Comparison of ENCODE assay signal across 26 cellular contexts in genomic region chr4:184889683-184890082, GRCh38.
DNase-seq lines count a peak whose midpoint lies in the region; ATAC-seq, FAIRE-seq and TF ChIP-seq lines count a peak whose summit lies in the region.
"Had no signal": no experiment of that assay in that cellular context is flagged by ENCODE, and none has a peak within 500 bp of the region (broad histone marks: within the 10 kb centered on the region; RNA-seq: fewer than 3 reads in every experiment).

No MANE protein-coding gene starts in this region.

- WGBS in GM12878 (ENCODE audit: insufficient coverage, insufficient replicate concordance, low lambda C conversion rate, missing lambda C conversion rate), result 2% methylated on average over 8 of the region's 8 CpGs
- WGBS in neuronal stem cell (ENCODE audit: extremely low coverage in 2 of 2, insufficient read length in 2 of 2, insufficient replicate concordance in 1 of 2), 2 donors, result no CpG with 5 or more reads among the region's 8 CpGs

- FAIRE-seq in GM12878 (lab: Jason Lieb, UNC), result no peak
- FAIRE-seq: kidney had no signal

- RAD21 ChIA-PET in GM12878 (lab: Charles Lee; ENCODE audit: unreplicated experiment), result interaction anchor here (1.0 kb wide), 1 partner anchor 17 kb away, joined by 3 read pairs; no protein-coding TSS in a partner anchor

- no peak overlapping the region; the same call in 1 of the 2 replicates for H3K4me2 ChIP-seq in GM12878 (ENCODE audit: control insufficient read depth, insufficient read depth)
- H3K4me2 ChIP-seq in neuronal stem cell (ENCODE audit: insufficient read depth, low read length, poor library complexity, severe bottlenecking), result no peak overlapping the region

- H4K8ac ChIP-seq in neuronal stem cell (ENCODE audit: low read depth, low read length), result no peak overlapping the region

- peak; percentile 41 for ATAC-seq in GM19463 (IDR thresholded peaks at IDR 0.05; ENCODE audit: unreplicated experiment)
- ATAC-seq in GM12878, result peak; percentile 46
- ATAC-seq in upper lobe of right lung, result peak; percentile 56
- ATAC-seq in natural killer cell, result no peak

- H3K4ac ChIP-seq in neuronal stem cell (ENCODE audit: low read length), result no peak overlapping the region

- no peak overlapping the region for H3K4me3 Mint-ChIP-seq in natural killer cell
- H3K4me3 Mint-ChIP-seq: H9; stimulated activated naive CD8-positive, alpha-beta T cell treated with anti-CD3 and anti-CD28 coated beads, Interleukin-15, Interleukin-2, amounts not matched to agents 100 ng/mL and 50 ng/mL, for 24 hours; T-helper 1 cell treated with Interleukin-12 subunit alpha and Interleukin-12 subunit beta and Interleukin-4 antibody, amounts not matched to agents 30 μg/mL and 1 μg/mL, for 36 hours had no signal

- no peak for TF ChIP-seq POLR2A in GM12878 (IDR thresholded peaks at IDR 0.05; ENCODE audit: low read depth, low read length)

- TF ChIP-seq RAD21 in GM12878 (IDR thresholded peaks at IDR 0.05; ENCODE audit: insufficient read depth, low read depth, low read length), result no peak

- no peak overlapping the region for H3K18ac ChIP-seq in neuronal stem cell (ENCODE audit: low read length)

- no peak overlapping the region for H3K27ac Mint-ChIP-seq in natural killer cell
- H3K27ac Mint-ChIP-seq: H9; stimulated activated naive CD8-positive, alpha-beta T cell treated with anti-CD3 and anti-CD28 coated beads, Interleukin-15, Interleukin-2, amounts not matched to agents 100 ng/mL and 50 ng/mL, for 24 hours; T-helper 1 cell treated with Interleukin-12 subunit alpha and Interleukin-12 subunit beta and Interleukin-4 antibody, amounts not matched to agents 30 μg/mL and 1 μg/mL, for 36 hours had no signal

- no peaks in the 10 kb centered on the region for H3K79me2 ChIP-seq in GM12878 (ENCODE audit: control insufficient read depth, insufficient read depth, low read length)

- H3K9ac ChIP-seq in GM12878 (ENCODE audit: control insufficient read depth, insufficient read depth, low read length) (no peak overlapping the region), colonic mucosa (ENCODE audit: low read depth in 2 of 2, low read length in 2 of 2) (no peak overlapping the region), neuronal stem cell (ENCODE audit: low read depth, low read length, poor library complexity) (no peak overlapping the region)

- no peaks in the 10 kb centered on the region for H3K9me3 Mint-ChIP-seq in natural killer cell
- H3K9me3 Mint-ChIP-seq: H9; stimulated activated naive CD8-positive, alpha-beta T cell treated with anti-CD3 and anti-CD28 coated beads, Interleukin-15, Interleukin-2, amounts not matched to agents 100 ng/mL and 50 ng/mL, for 24 hours; T-helper 1 cell treated with Interleukin-12 subunit alpha and Interleukin-12 subunit beta and Interleukin-4 antibody, amounts not matched to agents 30 μg/mL and 1 μg/mL, for 36 hours had no signal

- H3K14ac ChIP-seq in neuronal stem cell (ENCODE audit: low read length), result no peak overlapping the region

- TF ChIP-seq EP300 in GM12878 (IDR thresholded peaks at IDR 0.05; ENCODE audit: borderline replicate concordance in 1 of 2, control insufficient read depth in 1 of 2, low read depth in 2 of 2, low read length in 2 of 2), result no peak

- no peaks in the 10 kb centered on the region for H3K36me3 Mint-ChIP-seq in natural killer cell

- H3K4me1 Mint-ChIP-seq in natural killer cell, result no peaks in the 10 kb centered on the region
- H3K4me1 Mint-ChIP-seq: H9 had no signal

- SMC1A ChIA-PET in GM12878 (lab: Charles Lee; ENCODE audit: uncharacterized antibody, unreplicated experiment), result no interaction called here

- no peaks in the 10 kb centered on the region for H3K36me3 ChIP-seq in GM12878 (ENCODE audit: control insufficient read depth in 2 of 2, insufficient read depth in 2 of 2, low read length in 1 of 2)
- H3K36me3 ChIP-seq in upper lobe of right lung, result no peaks in the 10 kb centered on the region
- H3K36me3 ChIP-seq in colonic mucosa, result no peaks in the 10 kb centered on the region
- no peaks in the 10 kb centered on the region for H3K36me3 ChIP-seq in neuronal stem cell (replicated peaks in 1 of 2; ENCODE audit: control insufficient read depth in 2 of 2, insufficient read depth in 2 of 2, low read length in 2 of 2)
- H3K36me3 ChIP-seq: adrenal gland, brain microvascular endothelial cell, esophagus squamous epithelium, SJCRH30, thyroid gland, WERI-Rb-1 had no signal

- no peak overlapping the region for H2BK15ac ChIP-seq in neuronal stem cell (ENCODE audit: low read length)

- H3K27ac ChIP-seq in GM12878 (ENCODE audit: control insufficient read depth, insufficient read depth), result no peak overlapping the region
- H3K27ac ChIP-seq in upper lobe of right lung, result no peak overlapping the region
- no peak overlapping the region for H3K27ac ChIP-seq in colonic mucosa
- no peak overlapping the region for H3K27ac ChIP-seq in neuronal stem cell (replicated peaks; ENCODE audit: low read length)
- H3K27ac ChIP-seq: adrenal gland, brain microvascular endothelial cell, esophagus squamous epithelium, SJCRH30, thyroid gland, WERI-Rb-1 had no signal

- POLR2A ChIA-PET in GM12878 (lab: Charles Lee), result interaction anchor here (0.7 kb wide), 1 partner anchor 15 kb away, joined by 3 read pairs; no protein-coding TSS in a partner anchor

- peaks cover 10 to 38% of the 10 kb centered on the region in 2 donors for H3K27me3 Mint-ChIP-seq in natural killer cell (ENCODE audit: low read depth in 2 of 2)

- DNase-seq in NOMO-1 (lab: John Stamatoyannopoulos, UW; ENCODE audit: unreplicated experiment in 2 of 2), result peak; percentile 59 to 76
- no peak for DNase-seq in GM12878 (ENCODE audit: low read depth, low spot score)
- DNase-seq in upper lobe of right lung, result no peak
- no peak for DNase-seq in natural killer cell
- no peak for DNase-seq in colonic mucosa
- no peak for DNase-seq in neuronal stem cell (ENCODE audit: low spot score)
- DNase-seq: activated CD4-positive, alpha-beta T cell treated with anti-CD3 and anti-CD28 coated beads, Interleukin-2, amount 50 U/mL, for 48 hours; activated effector memory CD4-positive, alpha-beta T cell treated with anti-CD3 and anti-CD28 coated beads, Interleukin-2, amount 50 U/mL, for 16 hours; brain microvascular endothelial cell; Caco-2; DND-41; esophagus squamous epithelium; H9; kidney; MM.1S; NCI-H1694; NCI-H69; nucleus accumbens; SJCRH30; stimulated activated CD4-positive, alpha-beta T cell treated with anti-CD3 and anti-CD28 coated beads, Interleukin-4, amount 100 ng/mL, for 24 hours; thyroid gland; WERI-Rb-1 had no signal

- H3K23ac ChIP-seq in neuronal stem cell (ENCODE audit: low read depth, low read length, poor library complexity), result no peak overlapping the region

- TF ChIP-seq CTCF in GM12878 (IDR thresholded peaks at IDR 0.05 in 2 of 3, conservative IDR thresholded peaks at IDR 0.05 in 1 of 3; ENCODE audit: control insufficient read depth in 2 of 3, extremely low read depth in 1 of 3, insufficient read depth in 1 of 3, low read depth in 3 of 3, low read length in 3 of 3) (no peak), upper lobe of right lung (IDR thresholded peaks at IDR 0.05) (no peak), natural killer cell (IDR thresholded peaks at IDR 0.05) (no peak), colonic mucosa (IDR thresholded peaks at IDR 0.05) (no peak)

- no peaks in the 10 kb centered on the region for H3K79me1 ChIP-seq in neuronal stem cell (ENCODE audit: low read depth, low read length)

- H3K4me1 ChIP-seq in GM12878 (ENCODE audit: control insufficient read depth, insufficient read depth, low read length) (peaks cover 4% of the 10 kb centered on the region; the same call in 1 of the 2 replicates), upper lobe of right lung (no peaks in the 10 kb centered on the region), colonic mucosa (no peaks in the 10 kb centered on the region), neuronal stem cell (ENCODE audit: control insufficient read depth in 2 of 2, insufficient read depth in 1 of 2, low read depth in 1 of 2, low read length in 2 of 2) (no peaks in the 10 kb centered on the region)
- H3K4me1 ChIP-seq: adrenal gland, esophagus squamous epithelium, SJCRH30, thyroid gland had no signal

- BruUV-seq in GM12878 (replicated peaks; lab: Mats Ljungman, UMichigan), result no TSS peak

- H2BK120ac ChIP-seq in neuronal stem cell (ENCODE audit: low read depth, low read length), result no peak overlapping the region

- in situ Hi-C loops in GM12878 (cut with MboI), result no loop called here

- H2BK5ac ChIP-seq in neuronal stem cell (ENCODE audit: low read length), result no peak overlapping the region

- H3K27me3 ChIP-seq in GM12878 (replicated peaks in 1 of 2; ENCODE audit: control insufficient read depth in 2 of 2, insufficient read depth in 2 of 2, low read length in 1 of 2) (no peaks in the 10 kb centered on the region), upper lobe of right lung (no peaks in the 10 kb centered on the region), colonic mucosa (no peaks in the 10 kb centered on the region), neuronal stem cell (ENCODE audit: control insufficient read depth in 3 of 3, insufficient read depth in 3 of 3, low read depth in 1 of 3, low read length in 3 of 3) (peaks cover 0 to 5% (median 0%) of the 10 kb centered on the region in 3 experiments)
- H3K27me3 ChIP-seq: adrenal gland, brain microvascular endothelial cell, SJCRH30, thyroid gland had no signal

- CTCF ChIA-PET in GM12878 (lab: Yijun Ruan, JAX), result interaction anchor here (1.1 kb wide), 1 partner anchor 8 kb away, joined by 3 read pairs; no protein-coding TSS in a partner anchor

- H3K9me3 ChIP-seq in GM12878 (replicated peaks; ENCODE audit: control insufficient read depth, insufficient read depth, low read length) (no peaks in the 10 kb centered on the region), upper lobe of right lung (no peaks in the 10 kb centered on the region), colonic mucosa (no peaks in the 10 kb centered on the region), neuronal stem cell (replicated peaks in 1 of 2; ENCODE audit: control insufficient read depth in 2 of 2, insufficient read depth in 1 of 2, low read depth in 1 of 2, low read length in 2 of 2) (no peaks in the 10 kb centered on the region)
- H3K9me3 ChIP-seq: adrenal gland, Caco-2, esophagus squamous epithelium, SJCRH30, thyroid gland had no signal

- H2BK12ac ChIP-seq in neuronal stem cell (ENCODE audit: low read length), result no peak overlapping the region

- H4K20me1 ChIP-seq in GM12878 (ENCODE audit: control insufficient read depth, insufficient read depth), result no peaks in the 10 kb centered on the region

- H2AFZ ChIP-seq in GM12878 (ENCODE audit: control insufficient read depth, low read depth, low read length), result peak overlapping the region; percentile 51; the same call in 1 of the 2 replicates
- H2AFZ ChIP-seq in neuronal stem cell (ENCODE audit: low read length), result no peak overlapping the region

- H2AK5ac ChIP-seq in neuronal stem cell (ENCODE audit: low read depth, low read length), result no peak overlapping the region

- no peak overlapping the region for H3K4me3 ChIP-seq in GM12878
- H3K4me3 ChIP-seq in upper lobe of right lung, result no peak overlapping the region
- H3K4me3 ChIP-seq in colonic mucosa, result no peak overlapping the region
- no peak overlapping the region for H3K4me3 ChIP-seq in neuronal stem cell (ENCODE audit: low read length in 2 of 2)
- H3K4me3 ChIP-seq: adrenal gland, esophagus squamous epithelium, SJCRH30, thyroid gland had no signal

- intact Hi-C loops in GM12878 (cut with micrococcal nuclease; ENCODE audit: unreplicated experiment) (no loop called here), upper lobe of right lung (cut with DNase I) (no loop called here), natural killer cell (cut with micrococcal nuclease) (no loop called here), colonic mucosa (cut with DNase I) (no loop called here)

- no peak overlapping the region for H4K91ac ChIP-seq in neuronal stem cell (ENCODE audit: low read depth, low read length, poor library complexity)

Comparison
In these comparisons a context has a peak if more than half of its experiments do, and no peak if none do; other contexts are left out.
1. ATAC-seq: peak in GM19463 (single experiment), GM12878 (single experiment) and upper lobe of right lung (single experiment); none in natural killer cell (0 of 3).
2. DNase-seq: peak in NOMO-1 (2 of 2); none in GM12878 (single experiment), upper lobe of right lung (single experiment), natural killer cell (single experiment), colonic mucosa (single experiment) and neuronal stem cell (single experiment).